1 cellular context compared by ENCODE assay signal in genomic region chr11:128470081-128470480, GRCh38.
TF ChIP-seq lines count a peak whose summit lies in the region.

No MANE protein-coding gene starts in this region.

TF ChIP-seq in GM12878, 131 proteins besides CTCF, POLR2A, EP300 and RAD21 (continued from another document):
- TF ChIP-seq RUNX3 (IDR thresholded peaks at IDR 0.05; ENCODE audit: low read length), result peak; percentile 36; the same call in 1 of the 2 replicates
- no peak for TF ChIP-seq KDM1A (IDR thresholded peaks at IDR 0.05; ENCODE audit: borderline replicate concordance)
- 0 out of 2 replicates have a peak, but pooled peaks have one; percentile 19 for TF ChIP-seq ZBTB40 (IDR thresholded peaks at IDR 0.05; ENCODE audit: borderline replicate concordance)
- TF ChIP-seq ZNF687 (IDR thresholded peaks at IDR 0.05), result no peak
- TF ChIP-seq POU2F2 (IDR thresholded peaks at IDR 0.05; ENCODE audit: borderline replicate concordance, low read depth, low read length), result no peak
- TF ChIP-seq NFIC (IDR thresholded peaks at IDR 0.05; ENCODE audit: low read depth, low read length), result peak; percentile 23; the same call in 1 of the 2 replicates
TF ChIP-seq in GM12878: peak in this region for 9.
